In the genomic region with DNA sequence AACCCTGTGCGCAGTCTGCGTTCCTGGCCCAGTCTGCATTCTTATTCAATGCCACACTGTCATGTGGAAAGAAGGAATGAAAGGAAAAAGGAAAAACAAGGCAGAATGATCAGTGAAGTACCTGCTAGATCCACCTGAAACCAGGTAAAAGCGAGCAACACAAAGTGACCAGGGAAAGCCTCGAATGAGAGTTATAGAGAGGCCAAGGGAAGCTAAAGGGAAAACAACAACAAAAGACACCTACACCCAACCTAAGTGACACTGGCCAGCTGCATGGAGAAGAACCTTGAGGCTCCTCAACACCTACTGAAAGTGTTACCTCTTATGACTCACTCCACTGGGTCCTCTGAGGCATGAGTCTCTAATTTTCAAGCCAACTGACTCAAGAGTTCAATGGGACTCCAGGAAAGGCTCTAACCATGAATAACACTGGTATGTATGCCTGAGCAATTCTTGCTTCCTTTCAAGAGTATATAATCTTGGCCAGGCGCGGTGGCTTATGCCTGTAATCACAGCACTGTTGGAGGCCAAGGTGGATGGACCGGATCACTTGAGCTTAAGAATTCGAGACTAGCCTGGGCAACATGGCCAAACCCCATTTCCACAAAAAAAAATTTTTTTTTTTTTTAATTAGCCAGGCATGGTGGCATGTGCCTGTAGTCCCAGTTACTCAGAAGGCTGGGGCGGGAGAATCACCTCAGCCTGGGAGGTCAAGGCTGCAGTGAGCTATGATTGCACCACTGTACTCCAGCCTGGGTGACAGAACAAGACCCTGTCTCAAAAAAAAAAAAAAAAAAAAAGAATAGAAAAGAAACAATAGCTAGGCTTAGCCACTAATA, we compare ENCODE assay signal across 9 cellular contexts. TPM values are rescaled to one million over a fixed set of nuclear protein-coding genes. Genes with fewer than 3 reads are reported as not detected.
DNase-seq lines count a peak whose midpoint lies in the region; ATAC-seq and TF ChIP-seq lines count a peak whose summit lies in the region.
"Had no signal": no experiment of that assay in that cellular context is flagged by ENCODE, and none has a peak within 500 bp of the region (broad histone marks: within the 10 kb centered on the region; RNA-seq: fewer than 3 reads in every experiment).

No MANE protein-coding gene starts in this region.

- H3K4me2 ChIP-seq in DND-41 (ENCODE audit: insufficient read depth, low read length), result no peak overlapping the region

- no peak for TF ChIP-seq CTCF in DND-41 (IDR thresholded peaks at IDR 0.05; ENCODE audit: borderline replicate concordance, extremely low read depth, low read length, poor library complexity, severe bottlenecking)

- DNase-seq in DND-41, result no peak
- DNase-seq in HPDE6-E6E7 (ENCODE audit: extremely low spot score), result peak; percentile 55
- DNase-seq in KBM-7, result no peak
- no peak for DNase-seq in foreskin melanocyte
- no peak for DNase-seq in mucosa of gallbladder (ENCODE audit: low spot score)
- DNase-seq in COLO829 (ENCODE audit: low spot score), result no peak
- DNase-seq: NCI-H82 had no signal

- in situ Hi-C loops in KBM-7 (cut with MboI; ENCODE audit: low pct_unique_long_range_greater_than_20kb, low sequenced_read_pairs), result no loop called here

- H3K9ac ChIP-seq in DND-41 (ENCODE audit: low read depth, low read length), result no peak overlapping the region

- no peaks in the 10 kb centered on the region for H3K4me1 ChIP-seq in DND-41 (ENCODE audit: insufficient read depth, low read length)

- peaks cover 9% of the 10 kb centered on the region for H3K36me3 ChIP-seq in DND-41 (ENCODE audit: insufficient read depth, low read length)

- no peak overlapping the region for H3K27ac ChIP-seq in DND-41 (ENCODE audit: low read length)

- no peak overlapping the region for H3K4me3 ChIP-seq in DND-41 (ENCODE audit: low read depth in 1 of 2, low read length in 2 of 2)

- peak; percentile 12; the same call in 1 of the 3 replicates for ATAC-seq in DND-41 (ENCODE audit: insufficient read depth, low read depth)
- ATAC-seq in GM21381 (IDR thresholded peaks at IDR 0.05; ENCODE audit: unreplicated experiment), result peak; percentile 61
- peak; percentile 97 for ATAC-seq in esophagus mucosa

- no peaks in the 10 kb centered on the region for H3K9me3 ChIP-seq in DND-41 (ENCODE audit: insufficient read depth, low read length, severe bottlenecking)

- peaks cover 7% of the 10 kb centered on the region; the same call in 1 of the 2 replicates for H4K20me1 ChIP-seq in DND-41 (ENCODE audit: insufficient read depth, low read length)

- H3K27me3 ChIP-seq in DND-41 (ENCODE audit: insufficient read depth, low read length, poor library complexity), result no peaks in the 10 kb centered on the region

- peaks cover 30% of the 10 kb centered on the region; the same call in 1 of the 2 replicates for H3K79me2 ChIP-seq in DND-41 (ENCODE audit: insufficient read depth, low read length)

- no peak overlapping the region for H2AFZ ChIP-seq in DND-41 (ENCODE audit: low read depth, low read length)

RNA-seq across cellular contexts. Expression of a gene that starts 29.0 kb away (rescaled TPM):
- total RNA-seq in esophagus mucosa, result 16.9 TPM
- 40.8 TPM for total RNA-seq in mucosa of gallbladder

Comparison
In these comparisons a context has a peak if more than half of its experiments do, and no peak if none do; other contexts are left out.
1. ATAC-seq: peak in every context shown above with its lines; median percentile 97 in esophagus mucosa; 61 in GM21381; 12 in DND-41.